23 cellular contexts compared by ENCODE assay signal in genomic region chr17:81715872-81716673, GRCh38. TPM values are rescaled to one million over a fixed set of nuclear protein-coding genes. Genes with fewer than 3 reads are reported as not detected.
A peak's percentile ranks its signal among the peaks of the same experiment; 100 is the strongest.
DNase-seq lines count a peak whose midpoint lies in the region; ATAC-seq and TF ChIP-seq lines count a peak whose summit lies in the region.
"Had no signal": no experiment of that assay in that cellular context is flagged by ENCODE, and none has a peak within 500 bp of the region (broad histone marks: within the 10 kb centered on the region; RNA-seq: fewer than 3 reads in every experiment).

No MANE protein-coding gene starts in this region.

- H3K36me3 ChIP-seq in RWPE2 (ENCODE audit: low read depth) = peaks cover 29% of the 10 kb centered on the region

- TF ChIP-seq CTCF in RWPE2 (IDR thresholded peaks at IDR 0.05; ENCODE audit: poor library complexity, severe bottlenecking) = no peak
- TF ChIP-seq CTCF in foreskin keratinocyte (conservative IDR thresholded peaks at IDR 0.05) = peak; percentile 27
- no peak for TF ChIP-seq CTCF in type B pancreatic cell (conservative IDR thresholded peaks at IDR 0.05)

- no peaks in the 10 kb centered on the region for H3K9me3 ChIP-seq in RWPE2 (ENCODE audit: severe bottlenecking)
- H3K9me3 ChIP-seq: SJCRH30 had no signal

- H3K27me3 ChIP-seq in RWPE2 (ENCODE audit: insufficient read depth, poor library complexity, severe bottlenecking) (no peaks in the 10 kb centered on the region), foreskin keratinocyte (no peaks in the 10 kb centered on the region)
- H3K27me3 ChIP-seq: SJCRH30 had no signal

- H3K36me3 Mint-ChIP-seq in type B pancreatic cell = no peaks in the 10 kb centered on the region

- no peaks in the 10 kb centered on the region for H3K9me3 Mint-ChIP-seq in type B pancreatic cell
- H3K9me3 Mint-ChIP-seq: CD14-positive monocyte had no signal

- peaks cover 12% of the 10 kb centered on the region for H3K4me1 ChIP-seq in RWPE2 (ENCODE audit: insufficient read depth, poor library complexity, severe bottlenecking)
- H3K4me1 ChIP-seq in foreskin keratinocyte = no peaks in the 10 kb centered on the region

- no peak overlapping the region for H3K4me3 ChIP-seq in RWPE2 (ENCODE audit: severe bottlenecking)
- H3K4me3 ChIP-seq: SJCRH30 had no signal

- H3K27ac ChIP-seq in RWPE2 (ENCODE audit: poor library complexity, severe bottlenecking) = no peak overlapping the region
- H3K27ac ChIP-seq in foreskin keratinocyte = no peak overlapping the region
- H3K27ac ChIP-seq: 22Rv1, SJCRH30 had no signal

- peaks cover 4% of the 10 kb centered on the region for H3K4me1 Mint-ChIP-seq in type B pancreatic cell (ENCODE audit: unreplicated experiment)

- no peaks in the 10 kb centered on the region for H3K27me3 Mint-ChIP-seq in type B pancreatic cell

- H3K4me3 Mint-ChIP-seq in type B pancreatic cell = no peak overlapping the region
- H3K4me3 Mint-ChIP-seq: CD14-positive monocyte had no signal

- no peak overlapping the region for H3K27ac Mint-ChIP-seq in type B pancreatic cell
- H3K27ac Mint-ChIP-seq: CD14-positive monocyte had no signal

- DNase-seq in activated effector memory CD4-positive, alpha-beta T cell treated with anti-CD3 and anti-CD28 coated beads, Interleukin-2, amount 50 U/mL, for 16 hours = peak; percentile 59
- no peak for DNase-seq in activated effector memory CD4-positive, alpha-beta T cell treated with Interleukin-2 at 50 U/mL for 16 hours
- DNase-seq in RWPE2 (ENCODE audit: low spot score) (peak; percentile 72), foreskin keratinocyte (no peak), type B pancreatic cell (ENCODE audit: extremely low spot score, unreplicated experiment) (peak; percentile 67), NCI-H187 treated with DMSO at 0.1 percent for 48 hours (lab: John Stamatoyannopoulos, UW) (no peak)
- DNase-seq: DMS53, EL, GF-D8, H7, KBM-7, MM.1S, NCI-H1092, NCI-H1436 treated with DMSO at 0.1 percent for 48 hours, NCI-H2029, NCI-H2227 treated with DMSO at 0.1 percent for 48 hours, NCI-H510A, SJCRH30 had no signal

- ATAC-seq in RWPE2 (ENCODE audit: low read depth) (no peak), foreskin keratinocyte (no peak), GM18909 (IDR thresholded peaks at IDR 0.05; ENCODE audit: poor library complexity, unreplicated experiment) (no peak), HG03439 (IDR thresholded peaks at IDR 0.05; ENCODE audit: unreplicated experiment) (no peak)
- ATAC-seq: Panc1 had no signal

RNA-seq across cellular contexts. Expression of gene SLC25A10, which starts 4.0 kb away (rescaled TPM):
- total RNA-seq in foreskin keratinocyte = 27.8 and 34.2 TPM in 2 replicates
- 32.0 and 39.2 TPM in 2 replicates for polyA plus RNA-seq in foreskin keratinocyte
- 23.8 and 27.6 TPM in 2 replicates for total RNA-seq in type B pancreatic cell (ENCODE audit: low replicate concordance)

RNA-seq across cellular contexts. Expression of gene MRPL12, which starts 12.9 kb away (rescaled TPM):
- total RNA-seq in foreskin keratinocyte = 56.7 and 88.0 TPM in 2 replicates
- 251 and 263 TPM in 2 replicates for polyA plus RNA-seq in foreskin keratinocyte
- total RNA-seq in type B pancreatic cell (ENCODE audit: low replicate concordance) = 87.9 and 107 TPM in 2 replicates

RNA-seq across cellular contexts. Expression of gene HGS, which starts 32.3 kb away (rescaled TPM):
- total RNA-seq in foreskin keratinocyte = 123 and 136 TPM in 2 replicates
- 138 and 155 TPM in 2 replicates for polyA plus RNA-seq in foreskin keratinocyte
- total RNA-seq in type B pancreatic cell (ENCODE audit: low replicate concordance) = 115 and 119 TPM in 2 replicates

RNA-seq across cellular contexts. Expression of gene ARL16, which starts 32.5 kb away (rescaled TPM):
- total RNA-seq in foreskin keratinocyte (22.7 and 23.5 TPM in 2 replicates), type B pancreatic cell (ENCODE audit: low replicate concordance) (41.5 and 47.2 TPM in 2 replicates)
- 33.4 and 35.9 TPM in 2 replicates for polyA plus RNA-seq in foreskin keratinocyte

RNA-seq across cellular contexts. Expression of gene CCDC137, which starts 49.5 kb away (rescaled TPM):
- total RNA-seq in foreskin keratinocyte = 33.9 and 40.1 TPM in 2 replicates
- 40.7 and 46.1 TPM in 2 replicates for polyA plus RNA-seq in foreskin keratinocyte
- total RNA-seq in type B pancreatic cell (ENCODE audit: low replicate concordance) = 27.5 and 32.1 TPM in 2 replicates

Comparison
In these comparisons a context has a peak if more than half of its experiments do, and no peak if none do; other contexts are left out.
1. DNase-seq: peak in activated effector memory CD4-positive, alpha-beta T cell treated with anti-CD3 and anti-CD28 coated beads, Interleukin-2, amount 50 U/mL, for 16 hours (single experiment), RWPE2 (single experiment) and type B pancreatic cell (single experiment); none in activated effector memory CD4-positive, alpha-beta T cell treated with Interleukin-2 at 50 U/mL for 16 hours (single experiment), foreskin keratinocyte (0 of 2) and NCI-H187 treated with DMSO at 0.1 percent for 48 hours (single experiment).